Comparison of ENCODE assay signal across 12 cellular contexts in genomic region chr9:72480261-72480660, GRCh38. TPM values are rescaled to one million over a fixed set of nuclear protein-coding genes. Genes with fewer than 3 reads are reported as not detected.
"Had no signal": no experiment of that assay in that cellular context is flagged by ENCODE, and none has a peak within 500 bp of the region (broad histone marks: within the 10 kb centered on the region; RNA-seq: fewer than 3 reads in every experiment).

No MANE protein-coding gene starts in this region.

RNA-seq across cellular contexts. Expression of gene TMC1, which starts 41.1 kb away (rescaled TPM):
- total RNA-seq: activated CD4-positive, alpha-beta T cell treated with anti-CD3 and anti-CD28 coated beads for 36 hours; activated CD4-positive, alpha-beta T cell treated with anti-CD3 and anti-CD28 coated beads, Interleukin-2, amount 10 ng/mL, durations not matched to agents 7 days and 5 days; activated CD8-positive, alpha-beta memory T cell treated with anti-CD3 and anti-CD28 coated beads, Interleukin-2, amount 10 ng/mL, durations not matched to agents 7 days and 5 days; activated CD8-positive, alpha-beta T cell treated with anti-CD3 and anti-CD28 coated beads, Interleukin-2, amount 10 ng/mL, durations not matched to agents 7 days and 5 days; activated naive CD8-positive, alpha-beta T cell treated with anti-CD3 and anti-CD28 coated beads, Interleukin-2, amount 10 ng/mL, durations not matched to agents 7 days and 5 days; activated T-helper 2 cell treated with anti-CD3 and anti-CD28 coated beads, Interferon-gamma antibody, Interleukin-2, Interleukin-4, amounts not matched to agents 10 μg/mL and 5 μg/mL and 100 μg/mL, durations not matched to agents 14 hours and 24 hours and 36 hours; ascending aorta; bronchial epithelial cell; cardiac muscle cell; T-cell; T-helper 17 cell; T-helper 2 cell treated with Interferon-gamma antibody and Interleukin-4, amounts not matched to agents 100 ng/mL and 5 ng/mL, for 36 hours had no signal
- polyA plus RNA-seq: cardiac muscle cell had no signal
